8 cellular contexts compared by ENCODE assay signal in genomic region chr4:14254252-14254651, GRCh38.
DNase-seq lines count a peak whose midpoint lies in the region; ATAC-seq and TF ChIP-seq lines count a peak whose summit lies in the region.

No MANE protein-coding gene starts in this region.

- no peaks in the 10 kb centered on the region for H3K27me3 Mint-ChIP-seq in MCF 10A (ENCODE audit: insufficient read depth, unreplicated experiment)

- no peaks in the 10 kb centered on the region for H3K4me1 Mint-ChIP-seq in MCF 10A (ENCODE audit: insufficient read depth, unreplicated experiment)

- H3K36me3 Mint-ChIP-seq in MCF 10A (ENCODE audit: insufficient read depth, unreplicated experiment), result no peaks in the 10 kb centered on the region

- no TSS peak for BruUV-seq in MCF 10A (replicated peaks; lab: Mats Ljungman, UMichigan)

- TF ChIP-seq POLR2A in GM18505 (IDR thresholded peaks at IDR 0.05; ENCODE audit: borderline replicate concordance, extremely low read depth, insufficient read depth, insufficient read length), result no peak

- H3K9me3 Mint-ChIP-seq in MCF 10A (ENCODE audit: unreplicated experiment), result peaks cover 7% of the 10 kb centered on the region

- H3K4me3 ChIP-seq in BE2C (ENCODE audit: low read depth, low read length), result no peak overlapping the region
- no peak overlapping the region for H3K4me3 ChIP-seq in lower lobe of right lung

- POLR2A ChIA-PET in MCF 10A (lab: Yijun Ruan, JAX), result interaction anchor here (0.6 to 0.7 kb wide), 2 partner anchors 335 to 588 kb away, joined by 3 read pairs; no protein-coding TSS in a partner anchor

- H3K27me3 ChIP-seq in BE2C (no peaks in the 10 kb centered on the region), lower lobe of right lung (ENCODE audit: low read depth) (no peaks in the 10 kb centered on the region)

- peak; percentile 82 for ATAC-seq in GM18907 (IDR thresholded peaks at IDR 0.05; ENCODE audit: unreplicated experiment)
- ATAC-seq in lower lobe of right lung, result peak; percentile 54 to 69
- no peak for ATAC-seq in GM18505 (IDR thresholded peaks at IDR 0.05; ENCODE audit: unreplicated experiment)

- H3K36me3 ChIP-seq in BE2C (no peaks in the 10 kb centered on the region), lower lobe of right lung (no peaks in the 10 kb centered on the region)

- H3K9me3 ChIP-seq in BE2C (no peaks in the 10 kb centered on the region), lower lobe of right lung (no peaks in the 10 kb centered on the region)

- H3K27ac Mint-ChIP-seq in MCF 10A (ENCODE audit: low read depth, unreplicated experiment), result no peak overlapping the region

- CTCF ChIA-PET in MCF 10A (lab: Yijun Ruan, JAX), result interaction anchor here (0.8 to 2.3 kb wide), 3 partner anchors 226 to 600 kb away, joined by 3 to 8 read pairs (median 4); no protein-coding TSS in a partner anchor

- no peaks in the 10 kb centered on the region for H3K4me1 ChIP-seq in BE2C
- no peaks in the 10 kb centered on the region for H3K4me1 ChIP-seq in lower lobe of right lung

- intact Hi-C loops in MCF 10A (cut with micrococcal nuclease) (loop anchor here (1.0 to 5.0 kb wide), 3 partner anchors 262 to 598 kb away; no protein-coding TSS in a partner anchor), lower lobe of right lung (cut with DNase I) (no loop called here)

- DNase-seq in BE2C (peak; percentile 11), HS-27A (ENCODE audit: low read depth) (peak; percentile 19), MCF 10A (ENCODE audit: unreplicated experiment) (peak; percentile 71), lower lobe of right lung (peak; percentile 55), DMS153 treated with DMSO at 0.1 percent for 48 hours (lab: John Stamatoyannopoulos, UW; ENCODE audit: unreplicated experiment) (no peak)
- DNase-seq in activated CD4-positive, CD25-positive, alpha-beta regulatory T cell (lab: John Stamatoyannopoulos, UW), result no peak

- TF ChIP-seq CTCF in BE2C (IDR thresholded peaks at IDR 0.05; ENCODE audit: low read depth, low read length), result peak; percentile 26
- peak; percentile 52 for TF ChIP-seq CTCF in MCF 10A (IDR thresholded peaks at IDR 0.05; ENCODE audit: unreplicated experiment)
- peak; percentile 62 for TF ChIP-seq CTCF in lower lobe of right lung (IDR thresholded peaks at IDR 0.05)

- no peak overlapping the region for H3K27ac ChIP-seq in lower lobe of right lung

- H3K4me3 Mint-ChIP-seq in MCF 10A (ENCODE audit: unreplicated experiment), result no peak overlapping the region

Comparison
In these comparisons a context has a peak if more than half of its experiments do, and no peak if none do; other contexts are left out.
1. DNase-seq: peak in BE2C (single experiment), HS-27A (single experiment), MCF 10A (single experiment) and lower lobe of right lung (single experiment); none in activated CD4-positive, CD25-positive, alpha-beta regulatory T cell (0 of 4) and DMS153 treated with DMSO at 0.1 percent for 48 hours (single experiment).
2. Peak in every context shown above with its lines, with median percentiles within 50 percentile points of each other: CTCF ChIP-seq.